In genomic region chr10:63542835-63543575, GRCh38 we compare ENCODE assay signal across 14 cellular contexts. TPM values are rescaled to one million over a fixed set of nuclear protein-coding genes. Genes with fewer than 3 reads are reported as not detected.
DNase-seq lines count a peak whose midpoint lies in the region; ATAC-seq, FAIRE-seq and TF ChIP-seq lines count a peak whose summit lies in the region.
"Had no signal": no experiment of that assay in that cellular context is flagged by ENCODE, and none has a peak within 500 bp of the region (broad histone marks: within the 10 kb centered on the region; RNA-seq: fewer than 3 reads in every experiment).

No MANE protein-coding gene starts in this region.

- H3K4me3 Mint-ChIP-seq in T-helper 17 cell (no peak overlapping the region), chondrocyte (ENCODE audit: unreplicated experiment) (no peak overlapping the region)

- no peaks in the 10 kb centered on the region for H3K36me3 ChIP-seq in small intestine (ENCODE audit: control insufficient read depth in 2 of 2, insufficient read depth in 2 of 2, low read length in 2 of 2)
- H3K36me3 ChIP-seq: tibial nerve had no signal

- TF ChIP-seq CTCF in fibroblast of the aortic adventitia (IDR thresholded peaks at IDR 0.05; ENCODE audit: insufficient read depth, low read length): no peak
- TF ChIP-seq CTCF in chondrocyte (IDR thresholded peaks at IDR 0.05): no peak

- peaks cover 19% of the 10 kb centered on the region for H3K4me1 Mint-ChIP-seq in T-helper 17 cell
- H3K4me1 Mint-ChIP-seq in chondrocyte (ENCODE audit: low read depth): peaks cover 32% of the 10 kb centered on the region

- H3K36me3 Mint-ChIP-seq in T-helper 17 cell (ENCODE audit: low read depth) (peaks cover 6% of the 10 kb centered on the region), chondrocyte (ENCODE audit: low read depth) (peaks cover 3% of the 10 kb centered on the region)

- no peak overlapping the region for H3K27ac ChIP-seq in small intestine (ENCODE audit: low read depth in 1 of 2, low read length in 1 of 2)
- H3K27ac ChIP-seq: SJSA1 had no signal

- WGBS in small intestine, 3 donors: 43 to 68% (median 54%) methylated on average over 5 of the region's 5 CpGs

- no peaks in the 10 kb centered on the region for H3K4me1 ChIP-seq in small intestine (ENCODE audit: control insufficient read depth in 2 of 2, insufficient read depth in 1 of 2, low read depth in 1 of 2, low read length in 1 of 2)

- ATAC-seq in T-helper 17 cell: peak; percentile 14

- H3K27me3 ChIP-seq in small intestine (ENCODE audit: control insufficient read depth in 2 of 2, insufficient read depth in 2 of 2, low read length in 2 of 2): no peaks in the 10 kb centered on the region
- H3K27me3 ChIP-seq: SJSA1, tibial nerve had no signal

- H3K27me3 Mint-ChIP-seq in T-helper 17 cell: no peaks in the 10 kb centered on the region
- H3K27me3 Mint-ChIP-seq in chondrocyte (ENCODE audit: low read depth): no peaks in the 10 kb centered on the region
- H3K27me3 Mint-ChIP-seq: IgD-negative memory B cell had no signal

- H3K9me3 Mint-ChIP-seq in chondrocyte (ENCODE audit: low read depth): no peaks in the 10 kb centered on the region
- H3K9me3 Mint-ChIP-seq: IgD-negative memory B cell had no signal

- no peaks in the 10 kb centered on the region for H3K9me3 ChIP-seq in T-helper 17 cell (ENCODE audit: control insufficient read depth, low read length, poor library complexity, severe bottlenecking)
- no peaks in the 10 kb centered on the region for H3K9me3 ChIP-seq in small intestine (ENCODE audit: control insufficient read depth, low read depth)
- H3K9me3 ChIP-seq: SJSA1, tibial nerve had no signal

- DNase-seq in NCI-H2171 treated with DMSO at 0.1 percent for 48 hours (lab: John Stamatoyannopoulos, UW) (peak; percentile 28), NCI-H2171 (lab: John Stamatoyannopoulos, UW) (no peak), T-helper 17 cell (no peak), fibroblast of the aortic adventitia (ENCODE audit: low read depth) (peak; percentile 35), small intestine (peak; percentile 68), NCI-H446 (lab: John Stamatoyannopoulos, UW) (no peak), chondrocyte (ENCODE audit: low spot score) (no peak)
- no peak for DNase-seq in stimulated activated CD4-positive, alpha-beta T cell treated with anti-CD3 and anti-CD28 coated beads, Interleukin-4, amount 100 ng/mL, for 1 hour
- DNase-seq: caudate nucleus, NCI-H187, NCI-H748 treated with DMSO at 0.1 percent for 48 hours had no signal

- peak overlapping the region; percentile 93 for H3K27ac Mint-ChIP-seq in T-helper 17 cell
- H3K27ac Mint-ChIP-seq in chondrocyte (ENCODE audit: unreplicated experiment): no peak overlapping the region

- H3K4me3 ChIP-seq in fibroblast of the aortic adventitia (ENCODE audit: low read depth, low read length) (no peak overlapping the region), small intestine (ENCODE audit: low read depth in 1 of 2, low read length in 2 of 2) (no peak overlapping the region)
- H3K4me3 ChIP-seq: SJSA1, tibial nerve had no signal

- FAIRE-seq in small intestine (lab: Jason Lieb, UNC): no peak

RNA-seq across cellular contexts. Expression of gene REEP3, which starts 21.8 kb away (rescaled TPM):
- total RNA-seq in T-helper 17 cell (10 to 100 TPM; 21.1 TPM), fibroblast of the aortic adventitia (ENCODE audit: low replicate concordance) (17.7 and 95.1 TPM in 2 replicates), chondrocyte (77.8 to 80.6 TPM (median 78.3 TPM) in 3 replicates)
- 10 to 100 TPM in 2 of 3 donors, 1 to 10 TPM in 1; 9.8 to 21.5 (median 21.3) TPM for polyA plus RNA-seq in small intestine

Comparison
In these comparisons a context has a peak if more than half of its experiments do, and no peak if none do; other contexts are left out.
1. DNase-seq: peak in NCI-H2171 treated with DMSO at 0.1 percent for 48 hours (single experiment), fibroblast of the aortic adventitia (single experiment) and small intestine (single experiment); none in NCI-H2171 (single experiment), T-helper 17 cell (0 of 3), NCI-H446 (0 of 2), chondrocyte (single experiment) and stimulated activated CD4-positive, alpha-beta T cell treated with anti-CD3 and anti-CD28 coated beads, Interleukin-4, amount 100 ng/mL, for 1 hour (single experiment).